ENCODE assay signal across 27 cellular contexts in genomic region chr10:6191147-6191546, GRCh38. TPM values are rescaled to one million over a fixed set of nuclear protein-coding genes. Genes with fewer than 3 reads are reported as not detected.
DNase-seq lines count a peak whose midpoint lies in the region; ATAC-seq, FAIRE-seq and TF ChIP-seq lines count a peak whose summit lies in the region.
"Had no signal": no experiment of that assay in that cellular context is flagged by ENCODE, and none has a peak within 500 bp of the region (broad histone marks: within the 10 kb centered on the region; RNA-seq: fewer than 3 reads in every experiment).

No MANE protein-coding gene starts in this region.

- H3K4me3 Mint-ChIP-seq in CD14-positive monocyte: no peak overlapping the region
- H3K4me3 Mint-ChIP-seq in endodermal cell: no peak overlapping the region
- H3K4me3 Mint-ChIP-seq: activated CD8-positive, alpha-beta T cell treated with anti-CD3 and anti-CD28 coated beads, Interleukin-2, amount 10 ng/mL, durations not matched to agents 7 days and 5 days; activated naive CD8-positive, alpha-beta T cell treated with anti-CD3 and anti-CD28 coated beads for 36 hours; central memory CD8-positive, alpha-beta T cell; dendritic cell treated with granulocyte-macrophage colony-stimulating factor and Interleukin-4, amounts not matched to agents 40 ng/mL and 50 ng/mL, for 4 days; memory B cell; nephron; stimulated activated memory B cell treated with anti-CD40 and anti-IgM and Interleukin-4, amounts not matched to agents 10 μg/mL and 1 μg/mL and 100 μg/mL, for 72 hours had no signal

- no peak overlapping the region for H3K27ac ChIP-seq in endodermal cell (ENCODE audit: low read depth, low read length)
- H3K27ac ChIP-seq in stomach smooth muscle (ENCODE audit: low read length): peak overlapping the region; percentile 41

- H2AFZ ChIP-seq in Loucy (ENCODE audit: low read length): no peak overlapping the region

- H3K9me3 Mint-ChIP-seq in CD14-positive monocyte (peaks cover 0 to 2% (median 0%) of the 10 kb centered on the region in 7 donors), endodermal cell (no peaks in the 10 kb centered on the region)
- H3K9me3 Mint-ChIP-seq: activated naive CD8-positive, alpha-beta T cell treated with anti-CD3 and anti-CD28 coated beads for 36 hours; central memory CD8-positive, alpha-beta T cell; dendritic cell treated with granulocyte-macrophage colony-stimulating factor and Interleukin-4, amounts not matched to agents 40 ng/mL and 50 ng/mL, for 4 days; memory B cell; nephron; stimulated activated memory B cell treated with anti-CD40 and anti-IgM and Interleukin-4, amounts not matched to agents 10 μg/mL and 1 μg/mL and 100 μg/mL, for 72 hours had no signal

- no peak for DNase-seq in CD14-positive monocyte (ENCODE audit: low spot score)
- no peak for DNase-seq in endodermal cell
- no peak for DNase-seq in NCI-H510A (lab: John Stamatoyannopoulos, UW)
- no peak for DNase-seq in activated naive CD4-positive, alpha-beta T cell treated with Interleukin-2 at 50 U/mL for 16 hours
- no peak for DNase-seq in GM12891 (ENCODE audit: insufficient read length, low spot score)
- DNase-seq: activated CD8-positive, alpha-beta T cell treated with anti-CD3 and anti-CD28 coated beads, Interleukin-2, amount 10 ng/mL, durations not matched to agents 7 days and 5 days; activated naive CD8-positive, alpha-beta T cell treated with anti-CD3 and anti-CD28 coated beads for 36 hours; CD4-positive, alpha-beta memory T cell; foreskin melanocyte; hypothalamus; NCI-H1092; NCI-H1694 treated with DMSO at 0.1 percent for 48 hours; NCI-H2171 treated with DMSO at 0.1 percent for 48 hours; NCI-H524; Right ventricle myocardium superior had no signal

- H3K9me2 ChIP-seq in Loucy (replicated peaks; ENCODE audit: low read depth, low read length): no peaks in the 10 kb centered on the region

- no peak for ATAC-seq in HG03175 (IDR thresholded peaks at IDR 0.05; ENCODE audit: unreplicated experiment)
- ATAC-seq: activated CD8-positive, alpha-beta T cell treated with anti-CD3 and anti-CD28 coated beads, Interleukin-2, amount 10 ng/mL, durations not matched to agents 7 days and 5 days; stimulated activated memory B cell treated with anti-CD40 and anti-IgM and Interleukin-4, amounts not matched to agents 10 μg/mL and 1 μg/mL and 100 μg/mL, for 72 hours had no signal

- H3K9ac ChIP-seq in Loucy (ENCODE audit: low read depth, low read length, poor library complexity, severe bottlenecking) (no peak overlapping the region), endodermal cell (ENCODE audit: extremely low read depth, low read length, poor library complexity, severe bottlenecking) (no peak overlapping the region), stomach smooth muscle (ENCODE audit: low read length in 2 of 2) (no peak overlapping the region)

- no peaks in the 10 kb centered on the region for H3K27me3 ChIP-seq in Loucy (ENCODE audit: insufficient read depth, low read length, poor library complexity, severe bottlenecking)
- H3K27me3 ChIP-seq in endodermal cell (ENCODE audit: control insufficient read depth, insufficient read depth, low read length, poor library complexity, severe bottlenecking): no peaks in the 10 kb centered on the region
- H3K27me3 ChIP-seq in stomach smooth muscle (ENCODE audit: control insufficient read depth in 1 of 2, insufficient read depth in 2 of 2, low read length in 2 of 2): no peaks in the 10 kb centered on the region
- H3K27me3 ChIP-seq: suprapubic skin had no signal

- H3K4me1 Mint-ChIP-seq in CD14-positive monocyte (peaks cover 89% of the 10 kb centered on the region), endodermal cell (peaks cover 3% of the 10 kb centered on the region)

- H3K79me2 ChIP-seq in Loucy (ENCODE audit: insufficient read depth, low read length): peaks cover 37% of the 10 kb centered on the region; the same call in 1 of the 2 replicates

- H3K36me3 Mint-ChIP-seq in CD14-positive monocyte (peaks cover 17 to 19% of the 10 kb centered on the region in 2 donors), endodermal cell (ENCODE audit: low read depth) (no peaks in the 10 kb centered on the region)
- H3K36me3 Mint-ChIP-seq: CD4-positive, alpha-beta memory T cell; stimulated activated memory B cell treated with anti-CD40 and anti-IgM and Interleukin-4, amounts not matched to agents 10 μg/mL and 1 μg/mL and 100 μg/mL, for 72 hours had no signal

- H3F3A ChIP-seq in Loucy (ENCODE audit: low read depth): no peaks in the 10 kb centered on the region

- H3K4me3 ChIP-seq in Loucy (ENCODE audit: low read length, poor library complexity, severe bottlenecking) (no peak overlapping the region), endodermal cell (ENCODE audit: low read length) (no peak overlapping the region), stomach smooth muscle (ENCODE audit: low read length in 2 of 2) (peak overlapping the region; percentile 43 to 58)
- H3K4me3 ChIP-seq: skin epidermis, suprapubic skin had no signal

- no peaks in the 10 kb centered on the region for H3K9me3 ChIP-seq in Loucy (ENCODE audit: insufficient read depth, low read depth, low read length)
- H3K9me3 ChIP-seq in endodermal cell (ENCODE audit: control insufficient read depth, low read length): no peaks in the 10 kb centered on the region
- H3K9me3 ChIP-seq in stomach smooth muscle (ENCODE audit: control insufficient read depth in 2 of 2, low read length in 2 of 2): no peaks in the 10 kb centered on the region
- H3K9me3 ChIP-seq: suprapubic skin had no signal

- no peaks in the 10 kb centered on the region for H3K4me1 ChIP-seq in Loucy (ENCODE audit: insufficient read depth, low read length, poor library complexity, severe bottlenecking)
- H3K4me1 ChIP-seq in endodermal cell (ENCODE audit: control insufficient read depth, insufficient read depth, low read length): peaks cover 5% of the 10 kb centered on the region
- peaks cover 33% of the 10 kb centered on the region for H3K4me1 ChIP-seq in stomach smooth muscle (ENCODE audit: control insufficient read depth, insufficient read depth, low read length)

- no peak overlapping the region for H3K4me2 ChIP-seq in Loucy (ENCODE audit: low read depth, low read length, poor library complexity, severe bottlenecking)

- H3K36me3 ChIP-seq in Loucy (ENCODE audit: insufficient read depth, low read length) (peaks cover 3% of the 10 kb centered on the region; the same call in 1 of the 2 replicates), endodermal cell (ENCODE audit: control insufficient read depth, insufficient read depth, low read length) (no peaks in the 10 kb centered on the region), stomach smooth muscle (ENCODE audit: control insufficient read depth in 2 of 2, insufficient read depth in 2 of 2, low read length in 2 of 2) (no peaks in the 10 kb centered on the region)
- H3K36me3 ChIP-seq: suprapubic skin had no signal

- 90 to 100% methylated on average over 3 to 8 of the region's 8 CpGs for WGBS in endodermal cell (ENCODE audit: insufficient coverage in 1 of 2, insufficient read length in 1 of 2), 2 experiments

- no peak for TF ChIP-seq POLR2A in GM12891 (IDR thresholded peaks at IDR 0.05; ENCODE audit: low read depth, low read length)

- TF ChIP-seq CTCF in CD14-positive monocyte (IDR thresholded peaks at IDR 0.05) (no peak), Loucy (conservative IDR thresholded peaks at IDR 0.05; ENCODE audit: low read length) (peak; percentile 35), endodermal cell (conservative IDR thresholded peaks at IDR 0.05) (peak; percentile 42)

- H3K27ac Mint-ChIP-seq in CD14-positive monocyte (peak overlapping the region in 5 of 7 donors; percentile 23 to 97 (median 92)), endodermal cell (no peak overlapping the region)
- H3K27ac Mint-ChIP-seq: activated CD8-positive, alpha-beta T cell treated with anti-CD3 and anti-CD28 coated beads, Interleukin-2, amount 10 ng/mL, durations not matched to agents 7 days and 5 days; activated naive CD8-positive, alpha-beta T cell treated with anti-CD3 and anti-CD28 coated beads for 36 hours; memory B cell; stimulated activated memory B cell treated with anti-CD40 and anti-IgM and Interleukin-4, amounts not matched to agents 10 μg/mL and 1 μg/mL and 100 μg/mL, for 72 hours had no signal

- H3K27me3 Mint-ChIP-seq in CD14-positive monocyte (ENCODE audit: low read depth in 3 of 3) (peaks cover 0 to 1% (median 0%) of the 10 kb centered on the region in 3 donors), endodermal cell (ENCODE audit: insufficient read depth) (peaks cover 1% of the 10 kb centered on the region)
- H3K27me3 Mint-ChIP-seq: activated naive CD8-positive, alpha-beta T cell treated with anti-CD3 and anti-CD28 coated beads for 36 hours; CD4-positive, alpha-beta memory T cell; central memory CD8-positive, alpha-beta T cell; dendritic cell treated with granulocyte-macrophage colony-stimulating factor and Interleukin-4, amounts not matched to agents 40 ng/mL and 50 ng/mL, for 4 days; memory B cell; stimulated activated memory B cell treated with anti-CD40 and anti-IgM and Interleukin-4, amounts not matched to agents 10 μg/mL and 1 μg/mL and 100 μg/mL, for 72 hours had no signal

- H4K20me1 ChIP-seq in Loucy (ENCODE audit: insufficient read depth, low read length, poor library complexity, severe bottlenecking): no peaks in the 10 kb centered on the region

- no peak for FAIRE-seq in GM12891 (lab: Jason Lieb, UNC)
- FAIRE-seq: astrocyte, D721Med had no signal

- intact Hi-C loops in CD14-positive monocyte (cut with micrococcal nuclease): no loop called here

TF ChIP-seq in GM12891, 5 proteins besides CTCF, POLR2A, EP300 and RAD21:
- no peak for TF ChIP-seq POU2F2 (IDR thresholded peaks at IDR 0.05; ENCODE audit: low read depth, low read length)
- no peak for TF ChIP-seq SPI1 (IDR thresholded peaks at IDR 0.05; ENCODE audit: low read depth, low read length)
- no peak for TF ChIP-seq PAX5 (IDR thresholded peaks at IDR 0.05; ENCODE audit: insufficient read depth, low read length, severe bottlenecking)
- TF ChIP-seq POLR2AphosphoS5 (IDR thresholded peaks at IDR 0.05; ENCODE audit: low read depth, low read length): no peak
- no peak for TF ChIP-seq TAF1 (IDR thresholded peaks at IDR 0.05; ENCODE audit: low read depth, low read length)

RNA-seq across cellular contexts. Expression of gene PFKFB3, which starts 11.6 kb away (rescaled TPM):
- 10 to 100 TPM; 12.2 to 15.8 TPM for polyA plus RNA-seq in CD14-positive monocyte
- 10 to 100 TPM; 31.2 to 34.5 TPM for total RNA-seq in endodermal cell
- 32.6 TPM for polyA plus RNA-seq in endodermal cell (2013, experiment 1 of 2)
- polyA plus RNA-seq in endodermal cell (2013, experiment 2 of 2): 31.8 TPM
- polyA plus RNA-seq in GM12891 (2012; ENCODE audit: low read depth, missing spikeins): 26.1 TPM

Comparison
In these comparisons a context has a peak if more than half of its experiments do, and no peak if none do; other contexts are left out.
1. H3K4me3 ChIP-seq: peak in stomach smooth muscle (2 of 2); none in Loucy (single experiment) and endodermal cell (single experiment).